25 cellular contexts compared by ENCODE assay signal in the genomic region with DNA sequence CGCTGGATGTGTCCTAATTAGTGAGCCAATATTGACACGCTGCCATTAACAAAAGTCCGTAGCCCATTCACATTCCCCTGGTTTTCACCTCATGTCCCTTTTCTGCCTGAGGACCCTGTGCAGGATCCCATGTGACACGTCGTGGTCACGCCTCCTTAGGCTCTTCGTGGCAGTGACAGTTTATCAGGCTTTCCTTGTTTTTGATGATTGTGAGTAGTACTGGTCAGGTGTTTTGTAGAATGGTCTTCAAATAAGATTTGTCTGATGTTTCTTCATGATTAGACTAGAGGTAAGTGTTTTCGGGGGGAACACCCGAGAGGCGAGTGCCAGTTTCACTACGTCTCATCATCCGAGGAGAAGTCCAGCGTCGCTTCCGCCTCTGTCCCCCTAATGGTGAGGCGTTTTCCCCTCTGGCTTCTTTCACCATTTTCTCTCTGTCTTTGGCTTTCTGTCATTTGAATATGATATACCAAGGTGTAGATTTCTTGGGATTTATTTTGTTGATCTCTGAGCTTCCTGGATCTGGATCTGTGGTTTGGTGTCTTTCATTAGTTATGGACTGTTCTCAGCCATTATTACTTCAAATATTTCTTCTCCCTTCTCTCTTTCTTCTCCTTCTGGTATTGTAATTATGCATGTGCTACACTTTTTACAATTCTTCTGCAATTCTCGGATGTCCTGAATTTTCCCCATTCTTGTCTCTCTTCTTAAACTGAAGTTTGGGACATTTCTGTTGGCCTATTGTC. TPM values are rescaled to one million over a fixed set of nuclear protein-coding genes. Genes with fewer than 3 reads are reported as not detected.
"Had no signal": no experiment of that assay in that cellular context is flagged by ENCODE, and none has a peak within 500 bp of the region (broad histone marks: within the 10 kb centered on the region; RNA-seq: fewer than 3 reads in every experiment).

No MANE protein-coding gene starts in this region.

- H3K27me3 ChIP-seq: vagina had no signal

- H3K36me3 ChIP-seq: esophagus muscularis mucosa, heart left ventricle, left ventricle myocardium inferior, neutrophil, prostate gland, sigmoid colon, vagina, WERI-Rb-1 had no signal

- H3K4me3 ChIP-seq: esophagus muscularis mucosa, heart left ventricle, left ventricle myocardium inferior, prostate gland, sigmoid colon, vagina had no signal

- DNase-seq: activated CD4-positive, alpha-beta memory T cell treated with anti-CD3 and anti-CD28 coated beads for 36 hours; activated CD4-positive, alpha-beta T cell treated with anti-CD3 and anti-CD28 coated beads for 48 hours; activated naive CD8-positive, alpha-beta T cell treated with anti-CD3 and anti-CD28 coated beads, Interleukin-2, amount 50 U/mL, for 24 hours; activated T-cell treated with anti-CD3 and anti-CD28 coated beads, Interleukin-2, amount 50 U/mL, for 4 hours; amygdala; central memory CD4-positive, alpha-beta T cell; foreskin keratinocyte; heart left ventricle; hypothalamus; left ventricle myocardium inferior; nephron progenitor cell; retina; sigmoid colon; small intestine; stimulated activated CD4-positive, alpha-beta T cell treated with anti-CD3 and anti-CD28 coated beads, Interleukin-4, amount 100 ng/mL, for 4 hours; stimulated activated CD8-positive, alpha-beta memory T cell treated with anti-CD3 and anti-CD28 coated beads, Interleukin-4, amount 100 ng/mL, for 48 hours; stimulated activated naive CD8-positive, alpha-beta T cell treated with anti-CD3 and anti-CD28 coated beads, Interleukin-15, amount 100 ng/mL, for 72 hours; substantia nigra; T1000; WERI-Rb-1 had no signal

- FAIRE-seq: islet of Langerhans, small intestine had no signal

RNA-seq across cellular contexts. Expression of gene NKD2, which starts 58.6 kb away (rescaled TPM):
- polyA plus RNA-seq: foreskin keratinocyte had no signal
